In the genomic region with DNA sequence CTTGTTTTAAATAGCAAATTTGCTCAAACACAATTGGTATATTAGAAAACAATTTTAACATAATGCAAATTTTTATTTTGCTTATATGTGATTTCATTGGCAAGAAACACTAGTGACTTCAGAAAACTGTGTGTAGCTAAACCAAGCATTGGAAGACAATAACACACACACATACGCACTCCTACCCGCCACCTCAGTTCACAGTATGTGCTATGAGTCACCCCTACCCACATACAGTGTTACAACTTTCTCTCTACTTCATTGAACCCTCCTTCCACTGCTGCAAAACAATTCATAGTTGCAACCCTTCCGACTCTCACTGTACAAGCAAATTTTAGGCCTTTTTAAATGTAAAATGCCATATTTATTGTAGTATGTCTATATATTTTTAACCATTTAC, we compare ENCODE assay signal across 18 cellular contexts.
"Had no signal": no experiment of that assay in that cellular context is flagged by ENCODE, and none has a peak within 500 bp of the region (broad histone marks: within the 10 kb centered on the region; RNA-seq: fewer than 3 reads in every experiment).

No MANE protein-coding gene starts in this region.

- H3K36me3 ChIP-seq: colonic mucosa, heart left ventricle, sigmoid colon, suprapubic skin, upper lobe of right lung, WERI-Rb-1 had no signal

- ATAC-seq: heart left ventricle; left lobe of liver; psoas muscle; stimulated activated naive CD8-positive, alpha-beta T cell treated with anti-CD3 and anti-CD28 coated beads, Interleukin-15, Interleukin-2, amounts not matched to agents 100 U/mL and 50 U/mL, for 24 hours; T-cell; upper lobe of right lung had no signal

- H3K9me3 ChIP-seq: colonic mucosa, psoas muscle, sigmoid colon, suprapubic skin, upper lobe of right lung had no signal

- H3K27me3 ChIP-seq: colonic mucosa, heart left ventricle, sigmoid colon, suprapubic skin, upper lobe of right lung had no signal

- FAIRE-seq: endothelial cell of umbilical vein, islet of Langerhans had no signal

- H3K27ac ChIP-seq: colonic mucosa, heart left ventricle, psoas muscle, sigmoid colon, suprapubic skin, upper lobe of right lung, WERI-Rb-1 had no signal

- DNase-seq: activated CD4-positive, alpha-beta T cell treated with anti-CD3 and anti-CD28 coated beads, Interleukin-2, amount 10 ng/mL, durations not matched to agents 24 days and 14 days; activated effector memory CD4-positive, alpha-beta T cell treated with anti-CD3 and anti-CD28 coated beads, Interleukin-2, amount 50 U/mL, for 16 hours; activated T-cell treated with anti-CD3 and anti-CD28 coated beads, Interleukin-2, amount 50 U/mL, for 24 hours; colonic mucosa; foreskin melanocyte; heart left ventricle; psoas muscle; sigmoid colon; stimulated activated CD4-positive, alpha-beta T cell treated with anti-CD3 and anti-CD28 coated beads, Interleukin-2, amount 100 ng/mL, for 48 hours; stimulated activated naive CD8-positive, alpha-beta T cell treated with anti-CD3 and anti-CD28 coated beads, Interleukin-15, Interleukin-2, amounts not matched to agents 100 U/mL and 50 U/mL, for 24 hours; T-cell; T1000; upper lobe of right lung; WERI-Rb-1 had no signal

- H3K4me3 ChIP-seq: colonic mucosa, heart left ventricle, psoas muscle, sigmoid colon, suprapubic skin, upper lobe of right lung had no signal

- H3K4me1 ChIP-seq: colonic mucosa, heart left ventricle, psoas muscle, sigmoid colon, suprapubic skin, upper lobe of right lung had no signal
